8 cellular contexts compared by ENCODE assay signal in the genomic region with DNA sequence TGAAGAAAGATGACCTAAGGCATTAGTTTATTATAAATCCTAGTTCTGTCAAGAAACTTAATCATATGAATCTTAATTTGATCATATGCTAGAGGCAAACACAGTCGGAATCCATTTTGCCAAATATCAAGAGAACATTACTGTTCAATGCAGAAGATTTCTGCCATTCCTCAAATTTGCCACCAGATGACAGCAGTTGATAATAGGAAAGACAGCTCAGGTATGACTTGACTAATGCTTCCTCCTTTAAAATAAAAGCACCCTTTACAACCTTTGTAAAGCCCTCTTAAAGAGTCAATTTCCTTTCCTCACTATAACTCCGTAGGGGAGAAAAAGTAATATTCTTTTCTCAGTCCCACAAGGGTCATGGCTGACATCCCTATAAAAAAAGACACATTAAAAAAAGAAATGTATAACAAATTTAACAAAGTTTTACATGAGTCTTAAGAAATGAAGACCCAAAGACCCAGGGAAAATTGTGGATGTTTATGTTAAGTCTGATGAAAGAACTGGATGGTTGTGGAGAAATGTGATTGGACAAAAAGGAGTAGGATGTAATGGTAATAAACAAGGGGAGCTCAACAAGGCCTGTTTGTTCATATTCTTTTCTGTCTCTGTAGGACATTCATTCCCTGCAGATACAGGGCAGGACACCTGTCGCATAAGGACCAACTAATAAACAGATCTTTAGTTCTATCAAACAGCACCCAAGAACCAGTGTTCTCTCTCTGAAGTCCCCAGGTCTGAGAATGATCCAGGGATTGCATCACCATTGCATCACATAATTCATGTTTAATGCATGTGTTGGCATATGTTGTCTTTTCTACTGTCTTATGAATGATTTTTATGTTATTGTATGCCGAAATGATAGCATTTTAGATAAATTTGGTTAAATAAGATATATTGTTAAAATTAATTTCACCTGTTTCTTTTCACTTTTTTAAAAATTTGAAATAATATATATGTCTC. TPM values are rescaled to one million over a fixed set of nuclear protein-coding genes. Genes with fewer than 3 reads are reported as not detected.
DNase-seq lines count a peak whose midpoint lies in the region; ATAC-seq and TF ChIP-seq lines count a peak whose summit lies in the region.

No MANE protein-coding gene starts in this region.

- peaks cover 15% of the 10 kb centered on the region for H3K27me3 Mint-ChIP-seq in activated CD4-positive, alpha-beta T cell treated with anti-CD3 and anti-CD28 coated beads, Interleukin-2, amount 10 ng/mL, durations not matched to agents 7 days and 5 days
- no peaks in the 10 kb centered on the region; the same call in 1 of the 2 replicates for H3K27me3 Mint-ChIP-seq in WTC11 (ENCODE audit: low read depth)

- H3K4me1 Mint-ChIP-seq in activated CD4-positive, alpha-beta T cell treated with anti-CD3 and anti-CD28 coated beads, Interleukin-2, amount 10 ng/mL, durations not matched to agents 7 days and 5 days, result peaks cover 11% of the 10 kb centered on the region
- H3K4me1 Mint-ChIP-seq in WTC11, result peaks cover 2% of the 10 kb centered on the region; the same call in 1 of the 2 replicates

- CTCF ChIA-PET in activated CD4-positive, alpha-beta T cell treated with anti-CD3 and anti-CD28 coated beads, Interleukin-2, amount 10 ng/mL, durations not matched to agents 7 days and 5 days (lab: Charles Lee), result interaction anchor here (1.0 to 2.6 kb wide), 6 partner anchors 10 to 100 kb away, joined by 3 to 28 read pairs (median 4); no protein-coding TSS in a partner anchor
- CTCF ChIA-PET in WTC11 (lab: Charles Lee), result interaction anchor here (0.6 to 3.1 kb wide), 9 partner anchors 10 to 1180 kb away, joined by 3 to 16 read pairs (median 6); no protein-coding TSS in a partner anchor

- DNase-seq in activated CD4-positive, alpha-beta T cell treated with anti-CD3 and anti-CD28 coated beads, Interleukin-2, amount 10 ng/mL, durations not matched to agents 7 days and 5 days, result peak; percentile 17
- DNase-seq in activated CD4-positive, alpha-beta T cell treated with anti-CD3 and anti-CD28 coated beads, Interleukin-2, amount 50 U/mL, for 48 hours, result no peak
- peak; percentile 44 for DNase-seq in LoVo (ENCODE audit: low spot score)
- DNase-seq in WTC11 (ENCODE audit: low spot score), result no peak
- peak; percentile 43 for DNase-seq in iris pigment epithelial cell (ENCODE audit: low read depth)
- no peak for DNase-seq in activated CD4-positive, CD25-positive, alpha-beta regulatory T cell (lab: John Stamatoyannopoulos, UW)

- H3K36me3 Mint-ChIP-seq in activated CD4-positive, alpha-beta T cell treated with anti-CD3 and anti-CD28 coated beads, Interleukin-2, amount 10 ng/mL, durations not matched to agents 7 days and 5 days (ENCODE audit: low read depth), result peaks cover 7% of the 10 kb centered on the region
- H3K36me3 Mint-ChIP-seq in WTC11, result peaks cover 32% of the 10 kb centered on the region

- TF ChIP-seq CTCF in WTC11 (IDR thresholded peaks at IDR 0.05), result peak; percentile 30; the same call in 1 of the 2 replicates

- H3K9me3 Mint-ChIP-seq in activated CD4-positive, alpha-beta T cell treated with anti-CD3 and anti-CD28 coated beads, Interleukin-2, amount 10 ng/mL, durations not matched to agents 7 days and 5 days, result peaks cover 12% of the 10 kb centered on the region
- H3K9me3 Mint-ChIP-seq in WTC11, result peaks cover 38% of the 10 kb centered on the region

- POLR2A ChIA-PET in activated CD4-positive, alpha-beta T cell treated with anti-CD3 and anti-CD28 coated beads, Interleukin-2, amount 10 ng/mL, durations not matched to agents 7 days and 5 days (lab: Charles Lee), result no interaction called here
- POLR2A ChIA-PET in WTC11 (lab: Charles Lee), result interaction anchor here (0.6 kb wide), 1 partner anchor 22 kb away, joined by 3 read pairs; no protein-coding TSS in a partner anchor

- no peak overlapping the region for H3K27ac Mint-ChIP-seq in activated CD4-positive, alpha-beta T cell treated with anti-CD3 and anti-CD28 coated beads, Interleukin-2, amount 10 ng/mL, durations not matched to agents 7 days and 5 days
- no peak overlapping the region for H3K27ac Mint-ChIP-seq in WTC11

- peak; percentile 68 for ATAC-seq in GM21619 (IDR thresholded peaks at IDR 0.05; ENCODE audit: unreplicated experiment)
- ATAC-seq in WTC11, result peak; percentile 89
- no peak for ATAC-seq in HG03135 (IDR thresholded peaks at IDR 0.05; ENCODE audit: unreplicated experiment)

- H3K4me3 Mint-ChIP-seq in activated CD4-positive, alpha-beta T cell treated with anti-CD3 and anti-CD28 coated beads, Interleukin-2, amount 10 ng/mL, durations not matched to agents 7 days and 5 days, result no peak overlapping the region
- no peak overlapping the region for H3K4me3 Mint-ChIP-seq in WTC11

TF ChIP-seq in WTC11, 78 proteins besides CTCF, POLR2A, EP300 and RAD21:
- TF ChIP-seq, protein P1, sequence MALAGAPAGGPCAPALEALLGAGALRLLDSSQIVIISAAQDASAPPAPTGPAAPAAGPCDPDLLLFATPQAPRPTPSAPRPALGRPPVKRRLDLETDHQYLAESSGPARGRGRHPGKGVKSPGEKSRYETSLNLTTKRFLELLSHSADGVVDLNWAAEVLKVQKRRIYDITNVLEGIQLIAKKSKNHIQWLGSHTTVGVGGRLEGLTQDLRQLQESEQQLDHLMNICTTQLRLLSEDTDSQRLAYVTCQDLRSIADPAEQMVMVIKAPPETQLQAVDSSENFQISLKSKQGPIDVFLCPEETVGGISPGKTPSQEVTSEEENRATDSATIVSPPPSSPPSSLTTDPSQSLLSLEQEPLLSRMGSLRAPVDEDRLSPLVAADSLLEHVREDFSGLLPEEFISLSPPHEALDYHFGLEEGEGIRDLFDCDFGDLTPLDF (CRISPR knock-in tag; IDR thresholded peaks at IDR 0.05), result no peak
- TF ChIP-seq CREB1 (CRISPR knock-in tag; IDR thresholded peaks at IDR 0.05) (no peak), ZNF232 (CRISPR knock-in tag; IDR thresholded peaks at IDR 0.05) (no peak), FOXJ3 (CRISPR knock-in tag; IDR thresholded peaks at IDR 0.05; ENCODE audit: borderline replicate concordance) (no peak), PRRX2 (CRISPR knock-in tag; IDR thresholded peaks at IDR 0.05) (no peak), ZNF138 (CRISPR knock-in tag; conservative IDR thresholded peaks at IDR 0.05) (no peak), ZNF396 (CRISPR knock-in tag; IDR thresholded peaks at IDR 0.05; ENCODE audit: borderline replicate concordance) (no peak)
- TF ChIP-seq, protein P2, sequence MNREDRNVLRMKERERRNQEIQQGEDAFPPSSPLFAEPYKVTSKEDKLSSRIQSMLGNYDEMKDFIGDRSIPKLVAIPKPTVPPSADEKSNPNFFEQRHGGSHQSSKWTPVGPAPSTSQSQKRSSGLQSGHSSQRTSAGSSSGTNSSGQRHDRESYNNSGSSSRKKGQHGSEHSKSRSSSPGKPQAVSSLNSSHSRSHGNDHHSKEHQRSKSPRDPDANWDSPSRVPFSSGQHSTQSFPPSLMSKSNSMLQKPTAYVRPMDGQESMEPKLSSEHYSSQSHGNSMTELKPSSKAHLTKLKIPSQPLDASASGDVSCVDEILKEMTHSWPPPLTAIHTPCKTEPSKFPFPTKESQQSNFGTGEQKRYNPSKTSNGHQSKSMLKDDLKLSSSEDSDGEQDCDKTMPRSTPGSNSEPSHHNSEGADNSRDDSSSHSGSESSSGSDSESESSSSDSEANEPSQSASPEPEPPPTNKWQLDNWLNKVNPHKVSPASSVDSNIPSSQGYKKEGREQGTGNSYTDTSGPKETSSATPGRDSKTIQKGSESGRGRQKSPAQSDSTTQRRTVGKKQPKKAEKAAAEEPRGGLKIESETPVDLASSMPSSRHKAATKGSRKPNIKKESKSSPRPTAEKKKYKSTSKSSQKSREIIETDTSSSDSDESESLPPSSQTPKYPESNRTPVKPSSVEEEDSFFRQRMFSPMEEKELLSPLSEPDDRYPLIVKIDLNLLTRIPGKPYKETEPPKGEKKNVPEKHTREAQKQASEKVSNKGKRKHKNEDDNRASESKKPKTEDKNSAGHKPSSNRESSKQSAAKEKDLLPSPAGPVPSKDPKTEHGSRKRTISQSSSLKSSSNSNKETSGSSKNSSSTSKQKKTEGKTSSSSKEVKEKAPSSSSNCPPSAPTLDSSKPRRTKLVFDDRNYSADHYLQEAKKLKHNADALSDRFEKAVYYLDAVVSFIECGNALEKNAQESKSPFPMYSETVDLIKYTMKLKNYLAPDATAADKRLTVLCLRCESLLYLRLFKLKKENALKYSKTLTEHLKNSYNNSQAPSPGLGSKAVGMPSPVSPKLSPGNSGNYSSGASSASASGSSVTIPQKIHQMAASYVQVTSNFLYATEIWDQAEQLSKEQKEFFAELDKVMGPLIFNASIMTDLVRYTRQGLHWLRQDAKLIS (CRISPR knock-in tag; IDR thresholded peaks at IDR 0.05; ENCODE audit: borderline replicate concordance), result no peak

RNA-seq across cellular contexts. Expression of a gene that starts 23.0 kb away (rescaled TPM):
- total RNA-seq in activated CD4-positive, alpha-beta T cell treated with anti-CD3 and anti-CD28 coated beads, Interleukin-2, amount 10 ng/mL, durations not matched to agents 7 days and 5 days, result under 1 TPM; 0.62 to 0.82 TPM
- total RNA-seq in WTC11 (2021), result not detected in 3 replicates

Comparison
In these comparisons a context has a peak if more than half of its experiments do, and no peak if none do; other contexts are left out.
1. DNase-seq: peak in activated CD4-positive, alpha-beta T cell treated with anti-CD3 and anti-CD28 coated beads, Interleukin-2, amount 10 ng/mL, durations not matched to agents 7 days and 5 days (single experiment), LoVo (single experiment) and iris pigment epithelial cell (single experiment); none in activated CD4-positive, alpha-beta T cell treated with anti-CD3 and anti-CD28 coated beads, Interleukin-2, amount 50 U/mL, for 48 hours (0 of 2), WTC11 (single experiment) and activated CD4-positive, CD25-positive, alpha-beta regulatory T cell (0 of 4).